In genomic region chr16:18803569-18804462, GRCh38 we compare ENCODE assay signal across 8 cellular contexts. TPM values are rescaled to one million over a fixed set of nuclear protein-coding genes. Genes with fewer than 3 reads are reported as not detected.
DNase-seq lines count a peak whose midpoint lies in the region; ATAC-seq, FAIRE-seq and TF ChIP-seq lines count a peak whose summit lies in the region.

No MANE protein-coding gene starts in this region.

- TF ChIP-seq CTCF in bronchial epithelial cell (IDR thresholded peaks at IDR 0.05; ENCODE audit: insufficient read depth, low read length, severe bottlenecking) (no peak), neural crest cell (conservative IDR thresholded peaks at IDR 0.05) (no peak)

- H3K4me1 Mint-ChIP-seq in neural crest cell, result peaks cover 37% of the 10 kb centered on the region

- no peaks in the 10 kb centered on the region for H3K36me3 ChIP-seq in bronchial epithelial cell (ENCODE audit: control insufficient read depth, insufficient read depth, low read length)
- peaks cover 17% of the 10 kb centered on the region for H3K36me3 ChIP-seq in effector memory CD4-positive, alpha-beta T cell (ENCODE audit: control insufficient read depth, insufficient read depth, low read length)

- H3K27ac Mint-ChIP-seq in neural crest cell (ENCODE audit: unreplicated experiment), result peak overlapping the region; percentile 71

- H3K27me3 ChIP-seq in bronchial epithelial cell (ENCODE audit: control insufficient read depth, insufficient read depth, low read length), result no peaks in the 10 kb centered on the region
- H3K27me3 ChIP-seq in effector memory CD4-positive, alpha-beta T cell (replicated peaks; ENCODE audit: control insufficient read depth, insufficient read depth, low read length, poor library complexity, severe bottlenecking), result no peaks in the 10 kb centered on the region

- no peak overlapping the region for H3K4me3 ChIP-seq in bronchial epithelial cell (ENCODE audit: low read depth, low read length)
- H3K4me3 ChIP-seq in effector memory CD4-positive, alpha-beta T cell (ENCODE audit: insufficient read depth, low read depth, low read length, poor library complexity, severe bottlenecking), result no peak overlapping the region

- TF ChIP-seq POLR2A in GM18505 (IDR thresholded peaks at IDR 0.05; ENCODE audit: borderline replicate concordance, extremely low read depth, insufficient read depth, insufficient read length), result no peak

- peaks cover 14% of the 10 kb centered on the region for H3K36me3 Mint-ChIP-seq in neural crest cell (ENCODE audit: low read depth)

- H3K27me3 Mint-ChIP-seq in neural crest cell (ENCODE audit: low read depth), result peaks cover 2% of the 10 kb centered on the region

- H3K9me3 ChIP-seq in effector memory CD4-positive, alpha-beta T cell (ENCODE audit: control insufficient read depth, low read length), result no peaks in the 10 kb centered on the region

- H3K27ac ChIP-seq in effector memory CD4-positive, alpha-beta T cell (ENCODE audit: insufficient read depth, low read length, poor library complexity, severe bottlenecking), result no peak overlapping the region

- ATAC-seq in HG03571 (IDR thresholded peaks at IDR 0.05; ENCODE audit: unreplicated experiment) (no peak), GM18505 (IDR thresholded peaks at IDR 0.05; ENCODE audit: unreplicated experiment) (no peak)

- no peaks in the 10 kb centered on the region for H3K9me3 Mint-ChIP-seq in neural crest cell

- peaks cover 10% of the 10 kb centered on the region for H3K4me1 ChIP-seq in effector memory CD4-positive, alpha-beta T cell (ENCODE audit: control insufficient read depth, insufficient read depth, low read length, poor library complexity, severe bottlenecking)

- DNase-seq in EH (ENCODE audit: low read depth) (peak; percentile 57), M059J (ENCODE audit: low read depth) (peak; percentile 45), bronchial epithelial cell (ENCODE audit: low read depth) (peak; percentile 56), neural crest cell (ENCODE audit: low read depth, low spot score) (no peak), NCI-H1694 treated with DMSO at 0.1 percent for 48 hours (lab: John Stamatoyannopoulos, UW) (no peak)
- no peak for DNase-seq in effector memory CD4-positive, alpha-beta T cell

- H3K4me3 Mint-ChIP-seq in neural crest cell, result peak overlapping the region; percentile 97

- no peak for FAIRE-seq in bronchial epithelial cell (lab: Jason Lieb, UNC)

RNA-seq across cellular contexts. Expression of gene ARL6IP1, which starts 2.5 kb away (rescaled TPM):
- 474 and 485 TPM in 2 replicates for total RNA-seq in M059J (2014; rRNA removed; shearing (Covaris generic))
- 189 and 375 TPM in 2 replicates for total RNA-seq in bronchial epithelial cell
- 211 and 212 TPM in 2 replicates for total RNA-seq in neural crest cell

RNA-seq across cellular contexts. Expression of gene RPS15A, which starts 13.7 kb away (rescaled TPM):
- total RNA-seq in M059J (2014; rRNA removed; shearing (Covaris generic)), result 1,701 and 1,980 TPM in 2 replicates
- 2,488 and 3,748 TPM in 2 replicates for total RNA-seq in bronchial epithelial cell
- 1,697 and 1,736 TPM in 2 replicates for total RNA-seq in neural crest cell

Comparison
In these comparisons a context has a peak if more than half of its experiments do, and no peak if none do; other contexts are left out.
1. DNase-seq: peak in EH (single experiment), M059J (single experiment) and bronchial epithelial cell (single experiment); none in neural crest cell (single experiment), effector memory CD4-positive, alpha-beta T cell (0 of 3) and NCI-H1694 treated with DMSO at 0.1 percent for 48 hours (single experiment).